22 cellular contexts compared by ENCODE assay signal in the genomic region with DNA sequence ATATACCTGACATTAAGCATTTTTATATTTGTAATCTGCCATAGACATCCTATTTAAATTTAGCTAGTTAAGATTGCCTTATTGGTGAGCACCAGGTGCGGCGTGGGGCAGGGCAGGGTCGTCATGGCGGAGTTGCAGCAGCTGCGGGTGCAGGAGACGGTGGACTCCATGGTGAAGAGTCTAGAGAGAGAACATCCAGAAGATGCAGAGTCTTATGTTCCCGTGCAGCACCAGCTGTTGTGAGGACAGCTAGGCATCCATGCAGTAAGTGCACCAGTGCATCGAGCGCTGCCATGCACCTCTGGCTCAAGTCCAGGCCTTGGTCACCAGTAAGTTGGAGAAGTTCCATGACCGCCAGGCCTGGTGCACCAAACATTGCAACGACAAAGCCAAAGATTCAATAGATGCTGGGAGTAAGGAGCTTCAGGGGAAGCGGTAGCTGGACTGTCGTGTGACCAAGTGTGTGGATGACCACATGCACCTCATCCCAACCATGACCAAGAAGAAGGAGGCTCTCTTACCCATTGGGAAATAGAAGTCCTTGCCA.
"Had no signal": no experiment of that assay in that cellular context is flagged by ENCODE, and none has a peak within 500 bp of the region (broad histone marks: within the 10 kb centered on the region; RNA-seq: fewer than 3 reads in every experiment).

No MANE protein-coding gene starts in this region.

- H3K4me3 ChIP-seq: K562, SJCRH30 had no signal

- ATAC-seq: HepG2, K562, SK-N-SH treated with all-trans-retinoic acid at 6 μM for 48 hours had no signal

- H3K4me3 Mint-ChIP-seq: IgD-negative memory B cell had no signal

- DNase-seq: Kasumi-1, MM.1S, NCI-H1092 treated with DMSO at 0.1 percent for 48 hours, NCI-H1436, NCI-H187, NCI-H2029, NCI-H2081 treated with DMSO at 0.1 percent for 48 hours, NCI-H2171, NCI-H226, NCI-H446, NCI-H510A, NCI-H524 treated with DMSO at 0.1 percent for 48 hours, NCI-H69, NCI-H774, RPMI8226, SHP77 treated with DMSO at 0.1 percent for 48 hours, SJCRH30 had no signal

- H3K36me3 ChIP-seq: SJCRH30 had no signal

- H3K27ac Mint-ChIP-seq: IgD-negative memory B cell had no signal

- H3K36me3 Mint-ChIP-seq: IgD-negative memory B cell had no signal

- H3K27me3 ChIP-seq: SJCRH30 had no signal

- H3K4me1 Mint-ChIP-seq: IgD-negative memory B cell had no signal

- H3K4me2 ChIP-seq: KMS-11 had no signal

- H3K27ac ChIP-seq: KMS-11, SJCRH30 had no signal

- H3K27me3 Mint-ChIP-seq: IgD-negative memory B cell had no signal

- H3K9ac ChIP-seq: KMS-11 had no signal

- H3K9me3 ChIP-seq: SJCRH30 had no signal
